15 cellular contexts compared by ENCODE assay signal in genomic region chr1:154081386-154082126, GRCh38.
DNase-seq lines count a peak whose midpoint lies in the region; ATAC-seq, FAIRE-seq and TF ChIP-seq lines count a peak whose summit lies in the region.
"Had no signal": no experiment of that assay in that cellular context is flagged by ENCODE, and none has a peak within 500 bp of the region (broad histone marks: within the 10 kb centered on the region; RNA-seq: fewer than 3 reads in every experiment).

No MANE protein-coding gene starts in this region.

- DNase-seq in COLO829 (ENCODE audit: low spot score) = peak; percentile 40
- DNase-seq in M059J (ENCODE audit: low read depth) = peak; percentile 19
- no peak for DNase-seq in astrocyte (ENCODE audit: low read depth)
- no peak for DNase-seq in cardiac septum (ENCODE audit: low spot score)
- no peak for DNase-seq in H54 (ENCODE audit: insufficient read length, low spot score)
- no peak for DNase-seq in gastrocnemius medialis
- no peak for DNase-seq in WERI-Rb-1
- DNase-seq: CD8-positive, alpha-beta memory T cell; DMS53; H9; HFFc6 had no signal

- in situ Hi-C loops in gastrocnemius medialis (cut with MboI; ENCODE audit: low sequenced_read_pairs in 4 of 4) = no loop called here

- H3K27ac ChIP-seq in astrocyte (ENCODE audit: low read depth, low read length) (no peak overlapping the region), gastrocnemius medialis (no peak overlapping the region), WERI-Rb-1 (no peak overlapping the region)

- no peak for TF ChIP-seq CTCF in astrocyte (IDR thresholded peaks at IDR 0.05; ENCODE audit: insufficient read depth, low read depth, low read length)
- no peak for TF ChIP-seq CTCF in gastrocnemius medialis (IDR thresholded peaks at IDR 0.05 in 4 of 5, conservative IDR thresholded peaks at IDR 0.05 in 1 of 5)
- no peak for TF ChIP-seq CTCF in WERI-Rb-1 (IDR thresholded peaks at IDR 0.05; ENCODE audit: low read depth, low read length)

- peaks cover 2% of the 10 kb centered on the region for H3K27me3 Mint-ChIP-seq in astrocyte (ENCODE audit: low read depth, unreplicated experiment)

- H3K36me3 ChIP-seq in astrocyte (ENCODE audit: insufficient read depth, low read length) = no peaks in the 10 kb centered on the region
- no peaks in the 10 kb centered on the region for H3K36me3 ChIP-seq in gastrocnemius medialis
- H3K36me3 ChIP-seq in WERI-Rb-1 = no peaks in the 10 kb centered on the region

- ATAC-seq in gastrocnemius medialis = no peak
- ATAC-seq: GM23338 had no signal

- H3K36me3 Mint-ChIP-seq in astrocyte (ENCODE audit: low read depth, unreplicated experiment) = no peaks in the 10 kb centered on the region
- H3K36me3 Mint-ChIP-seq: CD14-positive monocyte had no signal

- H3K4me1 Mint-ChIP-seq in astrocyte (ENCODE audit: low read depth, unreplicated experiment) = no peaks in the 10 kb centered on the region
- H3K4me1 Mint-ChIP-seq: CD14-positive monocyte; CD8-positive, alpha-beta memory T cell; GM23338; H9 had no signal

- H3K79me2 ChIP-seq in astrocyte (ENCODE audit: insufficient read depth, low read length) = no peaks in the 10 kb centered on the region

- H3K4me3 Mint-ChIP-seq in astrocyte (ENCODE audit: unreplicated experiment) = no peak overlapping the region
- H3K4me3 Mint-ChIP-seq: CD14-positive monocyte; CD8-positive, alpha-beta memory T cell; GM23338; H9; HFFc6 had no signal

- H3K4me1 ChIP-seq in astrocyte (ENCODE audit: insufficient read depth, low read length) = no peaks in the 10 kb centered on the region
- H3K4me1 ChIP-seq in gastrocnemius medialis = no peaks in the 10 kb centered on the region

- H2AFZ ChIP-seq in astrocyte (ENCODE audit: low read depth, low read length) = no peak overlapping the region
- H2AFZ ChIP-seq: GM23338 had no signal

- no peak overlapping the region for H3K9ac ChIP-seq in astrocyte (ENCODE audit: low read length)

- H3K9me3 ChIP-seq in astrocyte (ENCODE audit: insufficient read depth, low read depth, low read length) = no peaks in the 10 kb centered on the region
- no peaks in the 10 kb centered on the region for H3K9me3 ChIP-seq in gastrocnemius medialis
- peaks cover 40% of the 10 kb centered on the region for H3K9me3 ChIP-seq in WERI-Rb-1 (ENCODE audit: severe bottlenecking)

- FAIRE-seq in astrocyte (lab: Jason Lieb, UNC) (no peak), H54 (lab: Jason Lieb, UNC) (no peak)
- FAIRE-seq: GM18507, HTR-8/SVneo had no signal

- H3K27ac Mint-ChIP-seq in astrocyte (ENCODE audit: unreplicated experiment) = peak overlapping the region; percentile 20
- H3K27ac Mint-ChIP-seq: CD14-positive monocyte; CD8-positive, alpha-beta memory T cell; GM23338; H9; HFFc6 had no signal

- H3K4me3 ChIP-seq in astrocyte (ENCODE audit: insufficient read depth, low read depth, low read length) (no peak overlapping the region), gastrocnemius medialis (no peak overlapping the region), WERI-Rb-1 (ENCODE audit: low read depth, low read length) (no peak overlapping the region)
- H3K4me3 ChIP-seq: GM23338 had no signal

- H3K9me3 Mint-ChIP-seq in astrocyte (ENCODE audit: unreplicated experiment) = peaks cover 5% of the 10 kb centered on the region

- no peak for TF ChIP-seq POLR2A in H54 (IDR thresholded peaks at IDR 0.05; ENCODE audit: low read depth, low read length)
- no peak for TF ChIP-seq POLR2A in gastrocnemius medialis (IDR thresholded peaks at IDR 0.05)

- H3K27me3 ChIP-seq in astrocyte (ENCODE audit: insufficient read depth, low read length) (no peaks in the 10 kb centered on the region), gastrocnemius medialis (no peaks in the 10 kb centered on the region), WERI-Rb-1 (ENCODE audit: insufficient read depth, low read depth, severe bottlenecking) (no peaks in the 10 kb centered on the region)

- no peaks in the 10 kb centered on the region for H4K20me1 ChIP-seq in astrocyte (ENCODE audit: insufficient read depth, low read length)

- H3K4me2 ChIP-seq in astrocyte (ENCODE audit: low read length) = no peak overlapping the region
- H3K4me2 ChIP-seq: GM23338 had no signal

- intact Hi-C loops in cardiac septum (cut with DNase I) (no loop called here), gastrocnemius medialis (cut with DNase I; ENCODE audit: low total_unique reads) (no loop called here)

Comparison
In these comparisons a context has a peak if more than half of its experiments do, and no peak if none do; other contexts are left out.
1. DNase-seq: peak in COLO829 (single experiment) and M059J (single experiment); none in astrocyte (single experiment), cardiac septum (single experiment), H54 (single experiment), gastrocnemius medialis (0 of 2) and WERI-Rb-1 (single experiment).